Comparison of ENCODE assay signal across 8 cellular contexts in the genomic region with DNA sequence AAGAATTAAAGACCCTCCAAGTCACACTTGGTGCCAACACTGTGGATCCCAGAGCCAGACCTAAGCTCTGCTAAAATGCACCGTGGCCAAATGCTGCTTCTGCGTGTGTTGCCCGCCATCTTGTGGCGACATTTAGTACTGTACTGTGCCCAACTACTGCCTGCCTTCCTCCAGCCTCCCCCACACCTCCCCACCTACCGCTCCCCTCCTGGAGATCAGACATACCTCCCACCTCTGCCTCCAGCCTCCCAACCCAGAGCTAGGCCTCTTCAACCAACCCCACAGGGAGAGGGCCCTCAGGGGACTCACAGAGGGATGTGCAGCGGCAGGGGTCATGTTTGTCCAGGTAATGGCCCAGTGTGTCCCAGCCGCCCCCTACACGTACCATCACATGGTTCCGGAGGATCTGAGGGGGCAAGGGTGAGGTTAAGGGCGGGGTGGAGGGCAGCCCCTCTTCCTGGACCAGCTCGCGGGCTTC. TPM values are rescaled to one million over a fixed set of nuclear protein-coding genes. Genes with fewer than 3 reads are reported as not detected.
DNase-seq lines count a peak whose midpoint lies in the region; ATAC-seq, FAIRE-seq and TF ChIP-seq lines count a peak whose summit lies in the region.
"Had no signal": no experiment of that assay in that cellular context is flagged by ENCODE, and none has a peak within 500 bp of the region (broad histone marks: within the 10 kb centered on the region; RNA-seq: fewer than 3 reads in every experiment).

No MANE protein-coding gene starts in this region.

- H2AFZ ChIP-seq in hepatocyte = no peak overlapping the region

- peaks cover 30% of the 10 kb centered on the region for H3K27me3 ChIP-seq in hepatocyte
- peaks cover 0 to 14% of the 10 kb centered on the region in 2 donors for H3K27me3 ChIP-seq in small intestine (ENCODE audit: control insufficient read depth in 2 of 2, insufficient read depth in 2 of 2, low read length in 2 of 2)

- H3K9me2 ChIP-seq in hepatocyte (replicated peaks; ENCODE audit: insufficient read depth) = no peaks in the 10 kb centered on the region

- H3K36me3 ChIP-seq in hepatocyte (replicated peaks; ENCODE audit: insufficient read depth, low read depth) (no peaks in the 10 kb centered on the region), small intestine (ENCODE audit: control insufficient read depth in 2 of 2, insufficient read depth in 2 of 2, low read length in 2 of 2) (no peaks in the 10 kb centered on the region)

- WGBS in hepatocyte (ENCODE audit: low lambda C conversion rate, missing lambda C conversion rate) = 44% methylated on average over 12 of the region's 12 CpGs
- WGBS in small intestine, 3 donors = 23 to 37% (median 31%) methylated on average over 12 of the region's 12 CpGs

- H3K4me1 ChIP-seq in hepatocyte (ENCODE audit: insufficient read depth) (peaks cover 5% of the 10 kb centered on the region), small intestine (ENCODE audit: control insufficient read depth in 2 of 2, insufficient read depth in 1 of 2, low read depth in 1 of 2, low read length in 1 of 2) (no peaks in the 10 kb centered on the region)

- H3K27me3 Mint-ChIP-seq in T-helper 2 cell treated with Interferon-gamma antibody and Interleukin-4, amounts not matched to agents 5 μg/mL and 100 μg/mL, for 36 hours (ENCODE audit: low read depth) = peaks cover 37% of the 10 kb centered on the region

- no peaks in the 10 kb centered on the region for H4K20me1 ChIP-seq in hepatocyte (ENCODE audit: insufficient read depth, poor library complexity, severe bottlenecking)

- no peaks in the 10 kb centered on the region for H3K79me2 ChIP-seq in hepatocyte

- H3K36me3 Mint-ChIP-seq in T-helper 2 cell treated with Interferon-gamma antibody and Interleukin-4, amounts not matched to agents 5 μg/mL and 100 μg/mL, for 36 hours (ENCODE audit: low read depth) = no peaks in the 10 kb centered on the region

- no peak overlapping the region for H3K4me2 ChIP-seq in hepatocyte

- H3K27ac ChIP-seq in hepatocyte (no peak overlapping the region), small intestine (ENCODE audit: low read depth in 1 of 2, low read length in 1 of 2) (no peak overlapping the region)

- peak; percentile 89 for DNase-seq in NCI-H1436 (lab: John Stamatoyannopoulos, UW)
- peak; percentile 56 for DNase-seq in T-helper 2 cell treated with Interferon-gamma antibody and Interleukin-4, amounts not matched to agents 5 μg/mL and 100 μg/mL, for 36 hours (ENCODE audit: low spot score)
- peak in 54 of 58 donors; percentile 12 to 83 (median 46) for DNase-seq in anterior cingulate cortex (lab: John Stamatoyannopoulos, UW)
- peak; percentile 88 for DNase-seq in hepatocyte (ENCODE audit: low spot score)
- peak; percentile 72 for DNase-seq in small intestine

- ATAC-seq in GM18907 (IDR thresholded peaks at IDR 0.05; ENCODE audit: unreplicated experiment) = no peak

- no peaks in the 10 kb centered on the region for H3K9me3 Mint-ChIP-seq in T-helper 2 cell treated with Interferon-gamma antibody and Interleukin-4, amounts not matched to agents 5 μg/mL and 100 μg/mL, for 36 hours

- H3K4me3 Mint-ChIP-seq in T-helper 2 cell treated with Interferon-gamma antibody and Interleukin-4, amounts not matched to agents 5 μg/mL and 100 μg/mL, for 36 hours = no peak overlapping the region

- TF ChIP-seq CTCF in GM12875 (IDR thresholded peaks at IDR 0.05; ENCODE audit: borderline replicate concordance, insufficient read depth, low read depth, low read length) = peak; percentile 79
- TF ChIP-seq CTCF in hepatocyte (IDR thresholded peaks at IDR 0.05; ENCODE audit: poor library complexity) = peak; percentile 88

- H3K4me3 ChIP-seq in GM12875 (ENCODE audit: low read depth, low read length) (no peak overlapping the region), hepatocyte (no peak overlapping the region), small intestine (ENCODE audit: low read depth in 1 of 2, low read length in 2 of 2) (no peak overlapping the region)

- H3K9me3 ChIP-seq in hepatocyte (ENCODE audit: low read depth) (no peaks in the 10 kb centered on the region), small intestine (ENCODE audit: control insufficient read depth, low read depth) (no peaks in the 10 kb centered on the region)

- H3K27ac Mint-ChIP-seq in T-helper 2 cell treated with Interferon-gamma antibody and Interleukin-4, amounts not matched to agents 5 μg/mL and 100 μg/mL, for 36 hours = no peak overlapping the region

- FAIRE-seq in small intestine (lab: Jason Lieb, UNC) = no peak

- H3K4me1 Mint-ChIP-seq in T-helper 2 cell treated with Interferon-gamma antibody and Interleukin-4, amounts not matched to agents 5 μg/mL and 100 μg/mL, for 36 hours (ENCODE audit: low read depth) = peaks cover 7% of the 10 kb centered on the region

RNA-seq across cellular contexts. Expression of gene GAS2L2, which starts 5.5 kb away (rescaled TPM):
- not detected in 2 replicates for total RNA-seq in hepatocyte
- polyA plus RNA-seq in hepatocyte (not detected in 2 replicates), small intestine (under 1 TPM in 1 of 3 donors, not detected in 2; 0.03 TPM)

RNA-seq across cellular contexts. Expression of gene C17orf50, which starts 13.1 kb away (rescaled TPM):
- total RNA-seq in hepatocyte = not detected in 2 replicates
- not detected in 2 replicates for polyA plus RNA-seq in hepatocyte
- polyA plus RNA-seq in small intestine = under 1 TPM in 1 of 3 donors, not detected in 2; 0.15 TPM
- total RNA-seq: mononuclear cell had no signal

RNA-seq across cellular contexts. Expression of gene RASL10B, which starts 16.1 kb away (rescaled TPM):
- 7.4 and 7.6 TPM in 2 replicates for total RNA-seq in hepatocyte
- 7.1 and 8.4 TPM in 2 replicates for polyA plus RNA-seq in hepatocyte
- 1 to 10 TPM in 1 of 3 donors, under 1 TPM in 2; 0.27 to 1.9 (median 0.45) TPM for polyA plus RNA-seq in small intestine

RNA-seq across cellular contexts. Expression of gene MMP28, which starts 47.9 kb away (rescaled TPM):
- total RNA-seq in hepatocyte = 11.2 and 18.0 TPM in 2 replicates
- polyA plus RNA-seq in hepatocyte (10.8 and 12.0 TPM in 2 replicates), small intestine (10 to 100 TPM; 18.6 to 30.5 (median 29.3) TPM)
